In genomic region chr22:38106814-38107578, GRCh38 we compare ENCODE assay signal across 1 cellular context.
TF ChIP-seq lines count a peak whose summit lies in the region.

No MANE protein-coding gene starts in this region.

TF ChIP-seq in A549, 52 proteins besides CTCF, POLR2A, EP300 and RAD21 (continued from another document):
- TF ChIP-seq HES2 (IDR thresholded peaks at IDR 0.05) = no peak
- no peak for TF ChIP-seq PBX3 (IDR thresholded peaks at IDR 0.05)
- TF ChIP-seq TP53 (CRISPR knock-in tag; IDR thresholded peaks at IDR 0.05) = no peak
- TF ChIP-seq MYC (IDR thresholded peaks at IDR 0.05; ENCODE audit: borderline replicate concordance, low read length) = no peak
- no peak for TF ChIP-seq NR3C1 (IDR thresholded peaks at IDR 0.05)
- no peak for TF ChIP-seq KDM5A (IDR thresholded peaks at IDR 0.05)
- TF ChIP-seq FOSB (CRISPR knock-in tag; IDR thresholded peaks at IDR 0.05) = no peak
